9 cellular contexts compared by ENCODE assay signal in genomic region chr4:82900016-82900334, GRCh38. TPM values are rescaled to one million over a fixed set of nuclear protein-coding genes. Genes with fewer than 3 reads are reported as not detected.
DNase-seq lines count a peak whose midpoint lies in the region; ATAC-seq and TF ChIP-seq lines count a peak whose summit lies in the region.
"Had no signal": no experiment of that assay in that cellular context is flagged by ENCODE, and none has a peak within 500 bp of the region (broad histone marks: within the 10 kb centered on the region; RNA-seq: fewer than 3 reads in every experiment).

No MANE protein-coding gene starts in this region.

- H3K27ac ChIP-seq in heart left ventricle (peak overlapping the region; percentile 96 to 100 (median 99)), SK-N-MC (peak overlapping the region; percentile 89)

- ATAC-seq in heart left ventricle (peak in 2 of 4 donors; percentile 4 to 5), Right ventricle myocardium superior (ENCODE audit: poor library complexity) (no peak), HG03135 (IDR thresholded peaks at IDR 0.05; ENCODE audit: unreplicated experiment) (peak; percentile 13)
- peak; percentile 9 to 13 for ATAC-seq in stimulated activated naive B cell treated with anti-CD40 and anti-IgM and Interleukin-4, amounts not matched to agents 10 μg/mL and 1 μg/mL and 100 μg/mL, for 72 hours (replicated peaks)

- peak overlapping the region; percentile 92 for H3K9ac ChIP-seq in SK-N-MC (ENCODE audit: insufficient read length)

- H3K36me3 Mint-ChIP-seq in stimulated activated naive B cell treated with anti-CD40 and anti-IgM and Interleukin-4, amounts not matched to agents 10 μg/mL and 1 μg/mL and 100 μg/mL, for 72 hours, result peaks cover 3 to 10% of the 10 kb centered on the region in 2 donors

- intact Hi-C loops in heart left ventricle (cut with DNase I) (loop anchor here in 7 of 10 donors (1.0 to 10.0 kb wide), 7 partner anchors 9 to 438 kb away; partner anchors contain the start of genes LIN54 (in 4 of the 7), SEC31A (in 4 of the 7) and COPS4 (in 1 of the 7)), Right ventricle myocardium superior (cut with DNase I) (loop anchor here (10.0 kb wide), 1 partner anchor 135 kb away; the partner anchor contains the start of gene COPS4)

- H3K9me3 Mint-ChIP-seq in stimulated activated naive B cell treated with anti-CD40 and anti-IgM and Interleukin-4, amounts not matched to agents 10 μg/mL and 1 μg/mL and 100 μg/mL, for 72 hours, result no peaks in the 10 kb centered on the region
- H3K9me3 Mint-ChIP-seq: dendritic cell treated with granulocyte-macrophage colony-stimulating factor and Interleukin-4, amounts not matched to agents 40 ng/mL and 50 ng/mL, for 4 days had no signal

- peaks cover 9 to 15% of the 10 kb centered on the region in 2 donors for H3K4me1 Mint-ChIP-seq in stimulated activated naive B cell treated with anti-CD40 and anti-IgM and Interleukin-4, amounts not matched to agents 10 μg/mL and 1 μg/mL and 100 μg/mL, for 72 hours

- H3K27me3 ChIP-seq in heart left ventricle, result no peaks in the 10 kb centered on the region

- WGBS in heart left ventricle, 4 donors, result 0% methylated on average over 10 of the region's 10 CpGs

- no peak for TF ChIP-seq POLR2A in heart left ventricle (IDR thresholded peaks at IDR 0.05)

- H3K9me3 ChIP-seq in heart left ventricle (no peaks in the 10 kb centered on the region), SK-N-MC (ENCODE audit: low read depth, low read length) (no peaks in the 10 kb centered on the region)

- H3K4me1 ChIP-seq in heart left ventricle, result peaks cover 0 to 41% (median 33%) of the 10 kb centered on the region in 12 donors

- H3K36me3 ChIP-seq in heart left ventricle (peaks cover 0 to 36% (median 24%) of the 10 kb centered on the region in 9 donors), SK-N-MC (ENCODE audit: insufficient read depth, low read length) (peaks cover 44% of the 10 kb centered on the region)

- no peak for TF ChIP-seq CTCF in heart left ventricle (IDR thresholded peaks at IDR 0.05)

- H3K4me3 Mint-ChIP-seq in stimulated activated naive B cell treated with anti-CD40 and anti-IgM and Interleukin-4, amounts not matched to agents 10 μg/mL and 1 μg/mL and 100 μg/mL, for 72 hours, result no peak overlapping the region
- H3K4me3 Mint-ChIP-seq: dendritic cell treated with granulocyte-macrophage colony-stimulating factor and Interleukin-4, amounts not matched to agents 40 ng/mL and 50 ng/mL, for 4 days had no signal

- no peak overlapping the region for H3K27ac Mint-ChIP-seq in stimulated activated naive B cell treated with anti-CD40 and anti-IgM and Interleukin-4, amounts not matched to agents 10 μg/mL and 1 μg/mL and 100 μg/mL, for 72 hours
- H3K27ac Mint-ChIP-seq: dendritic cell treated with granulocyte-macrophage colony-stimulating factor and Interleukin-4, amounts not matched to agents 40 ng/mL and 50 ng/mL, for 4 days had no signal

- no peak for DNase-seq in heart left ventricle
- DNase-seq in Right ventricle myocardium superior, result no peak
- no peak for DNase-seq in SK-N-MC (ENCODE audit: low read depth, low spot score)
- DNase-seq in germinal center (ENCODE audit: low spot score), result peak; percentile 18
- no peak for DNase-seq in stimulated activated naive B cell treated with anti-CD40 and anti-IgM and Interleukin-4, amounts not matched to agents 10 μg/mL and 1 μg/mL and 100 μg/mL, for 72 hours
- no peak for DNase-seq in activated effector memory CD4-positive, alpha-beta T cell treated with Interleukin-2 at 50 U/mL for 16 hours
- DNase-seq in activated CD4-positive, alpha-beta T cell treated with anti-CD3 and anti-CD28 coated beads for 1 hour, result no peak

- H3K4me3 ChIP-seq in heart left ventricle (peak overlapping the region; percentile 42 to 85 (median 74)), SK-N-MC (peak overlapping the region; percentile 90)

- no peaks in the 10 kb centered on the region for H3K27me3 Mint-ChIP-seq in stimulated activated naive B cell treated with anti-CD40 and anti-IgM and Interleukin-4, amounts not matched to agents 10 μg/mL and 1 μg/mL and 100 μg/mL, for 72 hours
- H3K27me3 Mint-ChIP-seq: dendritic cell treated with granulocyte-macrophage colony-stimulating factor and Interleukin-4, amounts not matched to agents 40 ng/mL and 50 ng/mL, for 4 days had no signal

RNA-seq across cellular contexts. Expression of gene THAP9, which starts 0.6 kb away (rescaled TPM):
- 1 to 10 TPM; 3.1 to 7.7 (median 5.4) TPM for total RNA-seq in heart left ventricle
- 1 to 10 TPM; 2.9 to 4.4 TPM for polyA plus RNA-seq in heart left ventricle
- total RNA-seq in Right ventricle myocardium superior, result 5.6 TPM

RNA-seq across cellular contexts. Expression of gene SEC31A, which starts 9.0 kb away (rescaled TPM):
- total RNA-seq in heart left ventricle (100 to 1,000 TPM in 6 of 9 donors, 10 to 100 TPM in 3; 81.0 to 168 (median 101) TPM), Right ventricle myocardium superior (82.1 TPM)
- polyA plus RNA-seq in heart left ventricle, result 10 to 100 TPM; 86.6 to 98.7 TPM
